ENCODE assay signal across 17 cellular contexts in genomic region chr11:47914743-47915142, GRCh38.
A peak's percentile ranks its signal among the peaks of the same experiment; 100 is the strongest.
DNase-seq lines count a peak whose midpoint lies in the region; ATAC-seq and TF ChIP-seq lines count a peak whose summit lies in the region.
"Had no signal": no experiment of that assay in that cellular context is flagged by ENCODE, and none has a peak within 500 bp of the region (broad histone marks: within the 10 kb centered on the region; RNA-seq: fewer than 3 reads in every experiment).

No MANE protein-coding gene starts in this region.

- H3K9me3 ChIP-seq in BE2C: no peaks in the 10 kb centered on the region
- H3K9me3 ChIP-seq in Loucy (ENCODE audit: insufficient read depth, low read depth, low read length): no peaks in the 10 kb centered on the region
- H3K9me3 ChIP-seq in T-helper 17 cell (ENCODE audit: control insufficient read depth, low read length, poor library complexity, severe bottlenecking): no peaks in the 10 kb centered on the region
- H3K9me3 ChIP-seq in Caco-2: no peaks in the 10 kb centered on the region
- H3K9me3 ChIP-seq: heart right ventricle, testis had no signal

- peaks cover 39% of the 10 kb centered on the region for H3K4me1 Mint-ChIP-seq in T-helper 17 cell
- peaks cover 15% of the 10 kb centered on the region for H3K4me1 Mint-ChIP-seq in Caco-2 (ENCODE audit: low read depth, unreplicated experiment)
- peaks cover 43 to 70% of the 10 kb centered on the region in 2 donors for H3K4me1 Mint-ChIP-seq in stimulated activated naive B cell treated with anti-CD40 and anti-IgM and Interleukin-4, amounts not matched to agents 10 μg/mL and 1 μg/mL and 100 μg/mL, for 72 hours

- peaks cover 6% of the 10 kb centered on the region for H3F3A ChIP-seq in Loucy (ENCODE audit: low read depth)

- H3K9me3 Mint-ChIP-seq in Caco-2 (ENCODE audit: unreplicated experiment): no peaks in the 10 kb centered on the region
- H3K9me3 Mint-ChIP-seq in stimulated activated naive B cell treated with anti-CD40 and anti-IgM and Interleukin-4, amounts not matched to agents 10 μg/mL and 1 μg/mL and 100 μg/mL, for 72 hours: no peaks in the 10 kb centered on the region
- H3K9me3 Mint-ChIP-seq: CD8-positive, alpha-beta memory T cell; GM23338 had no signal

- H3K4me2 ChIP-seq in Loucy (ENCODE audit: low read depth, low read length, poor library complexity, severe bottlenecking): peak overlapping the region; percentile 56
- H3K4me2 ChIP-seq: GM23338 had no signal

- CTCF ChIA-PET in Caco-2 (lab: Charles Lee): no interaction called here

- H3K4me1 ChIP-seq in BE2C: peaks cover 11% of the 10 kb centered on the region
- peaks cover 62% of the 10 kb centered on the region for H3K4me1 ChIP-seq in Loucy (ENCODE audit: insufficient read depth, low read length, poor library complexity, severe bottlenecking)
- peaks cover 38% of the 10 kb centered on the region for H3K4me1 ChIP-seq in Caco-2

- H3K27me3 Mint-ChIP-seq in T-helper 17 cell: no peaks in the 10 kb centered on the region
- H3K27me3 Mint-ChIP-seq in Caco-2 (ENCODE audit: insufficient read depth, unreplicated experiment): no peaks in the 10 kb centered on the region
- H3K27me3 Mint-ChIP-seq in stimulated activated naive B cell treated with anti-CD40 and anti-IgM and Interleukin-4, amounts not matched to agents 10 μg/mL and 1 μg/mL and 100 μg/mL, for 72 hours: no peaks in the 10 kb centered on the region
- H3K27me3 Mint-ChIP-seq: CD8-positive, alpha-beta memory T cell had no signal

- TF ChIP-seq CTCF in BE2C (IDR thresholded peaks at IDR 0.05; ENCODE audit: low read depth, low read length) (no peak), Loucy (conservative IDR thresholded peaks at IDR 0.05; ENCODE audit: low read length) (no peak), Caco-2 (IDR thresholded peaks at IDR 0.05; ENCODE audit: insufficient read depth in 1 of 2, low read depth in 1 of 2, low read length in 1 of 2, severe bottlenecking in 1 of 2, unreplicated experiment in 1 of 2) (no peak)

- peak; percentile 40 for DNase-seq in BE2C
- DNase-seq in T-helper 17 cell: no peak
- DNase-seq in mesenteric fat pad (ENCODE audit: low spot score): peak; percentile 26
- no peak for DNase-seq in Caco-2
- DNase-seq in stimulated activated naive B cell treated with anti-CD40 and anti-IgM and Interleukin-4, amounts not matched to agents 10 μg/mL and 1 μg/mL and 100 μg/mL, for 72 hours: no peak
- DNase-seq: activated CD8-positive, alpha-beta memory T cell treated with anti-CD3 and anti-CD28 coated beads, Interleukin-2, amount 50 U/mL, for 48 hours; activated gamma-delta T cell; cortex of kidney; NCI-H1092; Right ventricle myocardium superior; testis had no signal

- H3K4me3 Mint-ChIP-seq in T-helper 17 cell (no peak overlapping the region), Caco-2 (ENCODE audit: unreplicated experiment) (no peak overlapping the region)
- no peak overlapping the region for H3K4me3 Mint-ChIP-seq in stimulated activated naive B cell treated with anti-CD40 and anti-IgM and Interleukin-4, amounts not matched to agents 10 μg/mL and 1 μg/mL and 100 μg/mL, for 72 hours
- H3K4me3 Mint-ChIP-seq: GM23338 had no signal

- no peak overlapping the region for H2AFZ ChIP-seq in Loucy (ENCODE audit: low read length)

- no peak for ATAC-seq in T-helper 17 cell
- no peak for ATAC-seq in activated CD4-positive, CD25-positive, alpha-beta regulatory T cell treated with anti-CD3 and anti-CD28 coated beads, Interleukin-2, amount 50 U/mL, for 24 hours
- no peak for ATAC-seq in GM21825 (IDR thresholded peaks at IDR 0.05; ENCODE audit: unreplicated experiment)
- ATAC-seq in stimulated activated naive B cell treated with anti-CD40 and anti-IgM and Interleukin-4, amounts not matched to agents 10 μg/mL and 1 μg/mL and 100 μg/mL, for 72 hours (replicated peaks): no peak
- ATAC-seq: GM23338 had no signal

- no peaks in the 10 kb centered on the region for H3K79me2 ChIP-seq in Loucy (ENCODE audit: insufficient read depth, low read length)

- peak overlapping the region; percentile 84 for H3K27ac Mint-ChIP-seq in T-helper 17 cell
- H3K27ac Mint-ChIP-seq in Caco-2 (ENCODE audit: unreplicated experiment): no peak overlapping the region
- no peak overlapping the region for H3K27ac Mint-ChIP-seq in stimulated activated naive B cell treated with anti-CD40 and anti-IgM and Interleukin-4, amounts not matched to agents 10 μg/mL and 1 μg/mL and 100 μg/mL, for 72 hours
- H3K27ac Mint-ChIP-seq: GM23338 had no signal

- H3K4me3 ChIP-seq in BE2C (ENCODE audit: low read depth, low read length) (no peak overlapping the region), Loucy (ENCODE audit: low read length, poor library complexity, severe bottlenecking) (peak overlapping the region; percentile 48), Caco-2 (ENCODE audit: low read depth, low read length) (no peak overlapping the region)
- H3K4me3 ChIP-seq: GM23338, heart right ventricle, testis had no signal

- H3K27me3 ChIP-seq in BE2C (no peaks in the 10 kb centered on the region), Loucy (ENCODE audit: insufficient read depth, low read length, poor library complexity, severe bottlenecking) (no peaks in the 10 kb centered on the region), Caco-2 (replicated peaks; ENCODE audit: control insufficient read depth, insufficient read depth, low read length) (no peaks in the 10 kb centered on the region)
- H3K27me3 ChIP-seq: heart right ventricle, testis had no signal

- H3K9me2 ChIP-seq in Loucy (replicated peaks; ENCODE audit: low read depth, low read length): no peaks in the 10 kb centered on the region

- BruUV-seq in Caco-2 (replicated peaks; lab: Mats Ljungman, UMichigan): no TSS peak

- intact Hi-C loops in Caco-2 (cut with micrococcal nuclease; ENCODE audit: unreplicated experiment): no loop called here

- no peaks in the 10 kb centered on the region for H3K36me3 ChIP-seq in BE2C
- no peaks in the 10 kb centered on the region for H3K36me3 ChIP-seq in Loucy (ENCODE audit: insufficient read depth, low read length)
- H3K36me3 ChIP-seq in Caco-2 (ENCODE audit: control insufficient read depth, insufficient read depth, low read length): no peaks in the 10 kb centered on the region
- H3K36me3 ChIP-seq: heart right ventricle had no signal

- H3K36me3 Mint-ChIP-seq in T-helper 17 cell (ENCODE audit: low read depth): no peaks in the 10 kb centered on the region
- peaks cover 4% of the 10 kb centered on the region for H3K36me3 Mint-ChIP-seq in Caco-2 (ENCODE audit: insufficient read depth, unreplicated experiment)
- H3K36me3 Mint-ChIP-seq in stimulated activated naive B cell treated with anti-CD40 and anti-IgM and Interleukin-4, amounts not matched to agents 10 μg/mL and 1 μg/mL and 100 μg/mL, for 72 hours: no peaks in the 10 kb centered on the region
- H3K36me3 Mint-ChIP-seq: CD8-positive, alpha-beta memory T cell had no signal

- POLR2A ChIA-PET in Caco-2 (lab: Charles Lee): no interaction called here

- H3K9ac ChIP-seq in Loucy (ENCODE audit: low read depth, low read length, poor library complexity, severe bottlenecking): peak overlapping the region; percentile 28

- H4K20me1 ChIP-seq in Loucy (ENCODE audit: insufficient read depth, low read length, poor library complexity, severe bottlenecking): no peaks in the 10 kb centered on the region

Comparison
In these comparisons a context has a peak if more than half of its experiments do, and no peak if none do; other contexts are left out.
1. DNase-seq: peak in BE2C (single experiment) and mesenteric fat pad (single experiment); none in T-helper 17 cell (0 of 3), Caco-2 (0 of 2) and stimulated activated naive B cell treated with anti-CD40 and anti-IgM and Interleukin-4, amounts not matched to agents 10 μg/mL and 1 μg/mL and 100 μg/mL, for 72 hours (single experiment).